ENCODE assay signal across 8 cellular contexts in the genomic region with DNA sequence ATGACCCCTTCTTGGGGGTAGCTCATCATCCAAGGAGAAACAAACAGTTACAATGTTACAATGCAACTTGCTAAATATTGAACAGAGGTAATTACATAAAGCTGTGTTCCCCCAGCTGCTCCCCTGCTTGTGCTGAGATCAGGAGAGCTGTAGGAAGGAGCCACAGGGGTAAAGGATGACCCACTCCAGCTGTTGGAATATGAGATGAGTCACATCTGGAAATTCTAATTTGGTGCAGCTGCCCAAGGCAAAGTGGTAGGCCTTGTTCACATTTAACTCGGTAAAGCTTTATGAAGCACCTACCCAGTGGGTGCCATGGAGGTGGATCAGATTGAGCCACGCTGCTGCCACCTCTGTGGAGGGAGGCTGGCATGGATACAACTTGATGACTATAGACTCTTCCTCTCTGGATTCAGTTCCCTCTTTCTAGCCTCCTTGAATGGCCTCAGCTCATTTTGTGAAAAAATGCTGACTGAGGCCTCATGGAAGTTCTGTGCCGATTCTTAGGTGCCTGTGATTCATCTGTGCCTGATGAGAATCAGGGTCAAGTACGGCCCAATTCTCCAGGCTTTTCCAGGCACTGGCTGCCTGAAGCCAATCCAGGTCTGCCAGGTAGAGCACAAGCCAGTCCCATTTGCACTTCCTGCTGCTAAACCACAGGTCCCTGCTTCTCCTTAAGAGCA. TPM values are rescaled to one million over a fixed set of nuclear protein-coding genes. Genes with fewer than 3 reads are reported as not detected.
DNase-seq lines count a peak whose midpoint lies in the region; TF ChIP-seq lines count a peak whose summit lies in the region.
"Had no signal": no experiment of that assay in that cellular context is flagged by ENCODE, and none has a peak within 500 bp of the region (broad histone marks: within the 10 kb centered on the region; RNA-seq: fewer than 3 reads in every experiment).

No MANE protein-coding gene starts in this region.

- peaks cover 24% of the 10 kb centered on the region for H3K36me3 ChIP-seq in osteoblast (ENCODE audit: insufficient read depth, low read length)

- H3K9me3 ChIP-seq in osteoblast (ENCODE audit: low read depth, low read length): no peaks in the 10 kb centered on the region
- H3K9me3 ChIP-seq: body of pancreas, thoracic aorta had no signal

- no peaks in the 10 kb centered on the region for H3K4me1 Mint-ChIP-seq in chondrocyte (ENCODE audit: low read depth)

- no peak overlapping the region for H3K4me2 ChIP-seq in osteoblast (ENCODE audit: insufficient read depth, low read length)

- H3K27me3 Mint-ChIP-seq in chondrocyte (ENCODE audit: low read depth): no peaks in the 10 kb centered on the region

- TF ChIP-seq POLR2A in lower leg skin (IDR thresholded peaks at IDR 0.05): no peak

- H3K27ac ChIP-seq in osteoblast (ENCODE audit: low read depth, low read length): no peak overlapping the region
- H3K27ac ChIP-seq: body of pancreas, thoracic aorta had no signal

- WGBS in lower leg skin, 2 donors: 23 to 31% methylated on average over 4 of the region's 4 CpGs

- no peaks in the 10 kb centered on the region for H3K4me1 ChIP-seq in osteoblast (ENCODE audit: insufficient read depth, low read length)
- H3K4me1 ChIP-seq: body of pancreas had no signal

- peaks cover under 1% of the 10 kb centered on the region for H3K79me2 ChIP-seq in osteoblast (ENCODE audit: insufficient read depth, low read length)

- peaks cover 20% of the 10 kb centered on the region for H3K36me3 Mint-ChIP-seq in chondrocyte (ENCODE audit: low read depth)

- H3K4me3 ChIP-seq in osteoblast (ENCODE audit: insufficient read depth, low read length) (no peak overlapping the region), lower leg skin (ENCODE audit: low read depth, poor library complexity, severe bottlenecking) (no peak overlapping the region)
- H3K4me3 ChIP-seq: body of pancreas, thoracic aorta had no signal

- no peaks in the 10 kb centered on the region for H4K20me1 ChIP-seq in osteoblast (ENCODE audit: insufficient read depth, low read length)

- H2AFZ ChIP-seq in osteoblast (ENCODE audit: low read length): no peak overlapping the region

- H3K9me3 Mint-ChIP-seq in chondrocyte (ENCODE audit: low read depth): peaks cover 4% of the 10 kb centered on the region

- no peak for TF ChIP-seq CTCF in chondrocyte (IDR thresholded peaks at IDR 0.05)
- TF ChIP-seq CTCF in osteoblast (IDR thresholded peaks at IDR 0.05; ENCODE audit: extremely low read depth, low read depth, low read length): no peak
- no peak for TF ChIP-seq CTCF in lower leg skin (IDR thresholded peaks at IDR 0.05)

- in situ Hi-C loops in ACHN (cut with HindIII; ENCODE audit: low pct_ligation_motif_present, low pct_unique_long_range_greater_than_20kb, low sequenced_read_pairs): no loop called here

- no peak overlapping the region for H3K4me3 Mint-ChIP-seq in chondrocyte (ENCODE audit: unreplicated experiment)

- H3K27ac Mint-ChIP-seq in chondrocyte (ENCODE audit: unreplicated experiment): no peak overlapping the region

- no peaks in the 10 kb centered on the region for H3K27me3 ChIP-seq in osteoblast (ENCODE audit: insufficient read depth, low read length)
- H3K27me3 ChIP-seq: body of pancreas had no signal

- peak; percentile 72 for DNase-seq in LHCN-M2 (ENCODE audit: low read depth)
- peak; percentile 11 for DNase-seq in chondrocyte (ENCODE audit: low spot score)
- peak; percentile 83 for DNase-seq in osteoblast (ENCODE audit: insufficient read length, low spot score, missing footprints)
- DNase-seq in DMS153 treated with DMSO at 0.1 percent for 48 hours (lab: John Stamatoyannopoulos, UW; ENCODE audit: unreplicated experiment): no peak
- DNase-seq in lower leg skin (ENCODE audit: low spot score in 2 of 2): no peak
- DNase-seq in ACHN: no peak

- intact Hi-C loops in lower leg skin (cut with DNase I; ENCODE audit: low total_unique reads): no loop called here

RNA-seq across cellular contexts. Expression of a gene that starts 7.5 kb away (rescaled TPM):
- total RNA-seq in LHCN-M2 (2014; rRNA removed): 8.7 and 12.5 TPM in 2 replicates
- polyA plus RNA-seq in LHCN-M2 (2012): 5.5 TPM
- total RNA-seq in chondrocyte: 5.9 to 8.5 TPM (median 7.1 TPM) in 3 replicates
- 7.1 and 8.3 TPM in 2 replicates for total RNA-seq in osteoblast
- 1 to 10 TPM; 3.2 to 9.1 (median 6.7) TPM for total RNA-seq in lower leg skin

RNA-seq across cellular contexts. Expression of a gene that starts 17.2 kb away (rescaled TPM):
- total RNA-seq in LHCN-M2 (2014; rRNA removed) (8.5 and 9.6 TPM in 2 replicates), chondrocyte (17.0 to 20.2 TPM (median 17.7 TPM) in 3 replicates), osteoblast (13.4 and 13.6 TPM in 2 replicates), lower leg skin (10 to 100 TPM in 2 of 4 donors, 1 to 10 TPM in 2; 9.5 to 19.2 (median 10.4) TPM)
- polyA plus RNA-seq in LHCN-M2 (2012): 7.7 TPM

RNA-seq across cellular contexts. Expression of a gene that starts 31.2 kb away (rescaled TPM):
- total RNA-seq in LHCN-M2 (2014; rRNA removed) (11.9 and 16.2 TPM in 2 replicates), chondrocyte (11.7 to 15.0 TPM (median 13.7 TPM) in 3 replicates), osteoblast (10.9 and 12.3 TPM in 2 replicates), lower leg skin (10 to 100 TPM; 11.9 to 22.5 (median 16.0) TPM)
- polyA plus RNA-seq in LHCN-M2 (2012): 13.3 TPM

RNA-seq across cellular contexts. Expression of a gene that starts 44.6 kb away (rescaled TPM):
- total RNA-seq in LHCN-M2 (2014; rRNA removed) (7.8 and 9.6 TPM in 2 replicates), chondrocyte (8.3 to 11.1 TPM (median 8.6 TPM) in 3 replicates), osteoblast (5.3 and 7.6 TPM in 2 replicates), lower leg skin (10 to 100 TPM in 3 of 4 donors, 1 to 10 TPM in 1; 8.3 to 12.0 (median 10.3) TPM)
- polyA plus RNA-seq in LHCN-M2 (2012): 2.8 TPM

RNA-seq across cellular contexts. Expression of a gene that starts 48.0 kb away (rescaled TPM):
- total RNA-seq in LHCN-M2 (2014; rRNA removed): 9.3 and 12.7 TPM in 2 replicates
- polyA plus RNA-seq in LHCN-M2 (2012): 15.4 TPM
- 33.5 to 46.9 TPM (median 42.0 TPM) in 3 replicates for total RNA-seq in chondrocyte
- 6.8 and 8.0 TPM in 2 replicates for total RNA-seq in osteoblast
- total RNA-seq in lower leg skin: 10 to 100 TPM; 23.8 to 67.5 (median 37.1) TPM

Comparison
In these comparisons a context has a peak if more than half of its experiments do, and no peak if none do; other contexts are left out.
1. DNase-seq: peak in LHCN-M2 (single experiment), chondrocyte (single experiment) and osteoblast (single experiment); none in DMS153 treated with DMSO at 0.1 percent for 48 hours (single experiment), lower leg skin (0 of 2) and ACHN (single experiment).